In the genomic region with DNA sequence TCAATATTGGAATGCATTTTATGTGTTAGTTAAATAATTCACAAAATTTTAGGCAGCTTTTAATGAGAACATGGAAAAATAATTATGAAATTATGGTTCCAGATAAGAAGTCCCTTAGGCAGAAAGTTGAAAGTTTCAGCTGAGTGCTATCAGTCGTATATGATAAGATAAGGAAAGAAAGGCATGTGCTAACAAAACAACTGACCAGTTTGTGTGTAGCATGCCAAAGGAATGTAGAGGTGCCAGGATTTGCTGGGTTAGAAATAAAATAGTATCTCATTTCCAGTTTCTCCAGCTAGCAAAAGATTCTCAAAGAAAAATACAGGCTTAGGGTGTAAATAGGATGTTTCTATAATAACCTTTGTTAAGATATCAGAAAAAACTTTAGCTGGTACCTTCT, we compare ENCODE assay signal across 35 cellular contexts.
"Had no signal": no experiment of that assay in that cellular context is flagged by ENCODE, and none has a peak within 500 bp of the region (broad histone marks: within the 10 kb centered on the region; RNA-seq: fewer than 3 reads in every experiment).

No MANE protein-coding gene starts in this region.

- H3K36me3 ChIP-seq: ascending aorta, brain microvascular endothelial cell, breast epithelium had no signal

- H3K4me1 ChIP-seq: ascending aorta, breast epithelium had no signal

- H3K27me3 ChIP-seq: ascending aorta, body of pancreas, brain microvascular endothelial cell, breast epithelium had no signal

- H3K9me3 ChIP-seq: ascending aorta, body of pancreas had no signal

- H3K27ac ChIP-seq: ascending aorta, body of pancreas, brain microvascular endothelial cell, breast epithelium, VCaP had no signal

- H3K4me1 Mint-ChIP-seq: activated B cell treated with CpG ODN at 0.5 μM for 24 hours; activated CD4-positive, alpha-beta T cell treated with anti-CD3 and anti-CD28 coated beads, Interleukin-2, amount 10 ng/mL, durations not matched to agents 24 days and 14 days; activated naive CD8-positive, alpha-beta T cell treated with anti-CD3 and anti-CD28 coated beads for 36 hours; activated T-helper 17 cell treated with anti-CD3 and anti-CD28 coated beads, Interleukin-2, amount 50 U/mL, for 72 hours had no signal

- H3K27me3 Mint-ChIP-seq: activated B cell treated with CpG ODN at 0.5 μM for 24 hours; activated CD4-positive, alpha-beta memory T cell treated with anti-CD3 and anti-CD28 coated beads for 36 hours; activated CD4-positive, alpha-beta T cell treated with anti-CD3 and anti-CD28 coated beads, Interleukin-2, amount 10 ng/mL, durations not matched to agents 24 days and 14 days; activated CD8-positive, alpha-beta T cell treated with anti-CD3 and anti-CD28 coated beads for 36 hours; activated naive CD8-positive, alpha-beta T cell treated with anti-CD3 and anti-CD28 coated beads for 36 hours; activated T-helper 17 cell treated with anti-CD3 and anti-CD28 coated beads, Interleukin-2, amount 50 U/mL, for 72 hours had no signal

- H3K4me3 ChIP-seq: ascending aorta, body of pancreas, breast epithelium had no signal

- H3K36me3 Mint-ChIP-seq: activated CD4-positive, alpha-beta memory T cell treated with anti-CD3 and anti-CD28 coated beads for 36 hours; activated naive CD8-positive, alpha-beta T cell treated with anti-CD3 and anti-CD28 coated beads for 36 hours had no signal

- H3K4me3 Mint-ChIP-seq: activated B cell treated with CpG ODN at 0.5 μM for 24 hours; activated CD4-positive, alpha-beta memory T cell treated with anti-CD3 and anti-CD28 coated beads for 36 hours; activated CD4-positive, alpha-beta T cell treated with anti-CD3 and anti-CD28 coated beads, Interleukin-2, amount 10 ng/mL, durations not matched to agents 24 days and 14 days; activated CD8-positive, alpha-beta T cell treated with anti-CD3 and anti-CD28 coated beads for 36 hours; activated naive CD4-positive, alpha-beta T cell treated with anti-CD3 and anti-CD28 coated beads for 36 hours; activated naive CD8-positive, alpha-beta T cell treated with anti-CD3 and anti-CD28 coated beads for 36 hours; activated T-cell treated with anti-CD3 and anti-CD28 coated beads, Interleukin-2, amount 50 U/mL, for 4 hours; activated T-cell treated with anti-CD3 and anti-CD28 coated beads, Interleukin-2, amount 50 U/mL, for 72 hours; activated T-helper 1 cell treated with anti-CD3 and anti-CD28 coated beads, Interleukin-12 subunit alpha, Interleukin-12 subunit beta, Interleukin-2, Interleukin-4 antibody, amounts not matched to agents 30 ng/mL and 10 ng/mL and 1 ng/mL, durations not matched to agents 14 hours and 24 hours and 36 hours; activated T-helper 17 cell treated with anti-CD3 and anti-CD28 coated beads, Interleukin-2, amount 50 U/mL, for 72 hours; T-helper 1 cell treated with Interleukin-12 subunit alpha and Interleukin-12 subunit beta and Interleukin-4 antibody, amounts not matched to agents 30 μg/mL and 1 μg/mL, for 36 hours; T-helper 2 cell treated with Interferon-gamma antibody and Interleukin-4, amounts not matched to agents 5 μg/mL and 100 μg/mL, for 36 hours had no signal

- H3K27ac Mint-ChIP-seq: activated B cell treated with CpG ODN at 0.5 μM for 24 hours; activated CD4-positive, alpha-beta memory T cell treated with anti-CD3 and anti-CD28 coated beads for 36 hours; activated CD4-positive, alpha-beta T cell treated with anti-CD3 and anti-CD28 coated beads, Interleukin-2, amount 10 ng/mL, durations not matched to agents 24 days and 14 days; activated CD8-positive, alpha-beta T cell treated with anti-CD3 and anti-CD28 coated beads for 36 hours; activated naive CD4-positive, alpha-beta T cell treated with anti-CD3 and anti-CD28 coated beads for 36 hours; activated naive CD4-positive, alpha-beta T cell treated with anti-CD3 and anti-CD28 coated beads, Interleukin-2, amount 50 U/mL, for 72 hours; activated naive CD8-positive, alpha-beta T cell treated with anti-CD3 and anti-CD28 coated beads for 36 hours; activated T-cell treated with anti-CD3 and anti-CD28 coated beads, Interleukin-2, amount 50 U/mL, for 72 hours; activated T-helper 1 cell treated with anti-CD3 and anti-CD28 coated beads, Interleukin-12 subunit alpha, Interleukin-12 subunit beta, Interleukin-2, Interleukin-4 antibody, amounts not matched to agents 30 ng/mL and 10 ng/mL and 1 ng/mL, durations not matched to agents 14 hours and 24 hours and 36 hours; activated T-helper 17 cell treated with anti-CD3 and anti-CD28 coated beads, Interleukin-2, amount 50 U/mL, for 72 hours; T-helper 1 cell treated with Interleukin-12 subunit alpha and Interleukin-12 subunit beta and Interleukin-4 antibody, amounts not matched to agents 30 μg/mL and 1 μg/mL, for 36 hours; T-helper 2 cell treated with Interferon-gamma antibody and Interleukin-4, amounts not matched to agents 5 μg/mL and 100 μg/mL, for 36 hours had no signal

- ATAC-seq: activated CD8-positive, alpha-beta T cell treated with anti-CD3 and anti-CD28 coated beads for 36 hours; activated naive CD4-positive, alpha-beta T cell treated with anti-CD3 and anti-CD28 coated beads, Interleukin-2, amount 50 U/mL, for 72 hours; activated T-cell treated with anti-CD3 and anti-CD28 coated beads, Interleukin-2, amount 50 U/mL, for 4 hours; activated T-cell treated with anti-CD3 and anti-CD28 coated beads, Interleukin-2, amount 50 U/mL, for 72 hours; activated T-helper 17 cell treated with anti-CD3 and anti-CD28 coated beads, Interleukin-2, amount 50 U/mL, for 72 hours; body of pancreas had no signal

- DNase-seq: activated B cell treated with CpG ODN at 0.5 μM for 24 hours; activated CD4-positive, alpha-beta memory T cell treated with anti-CD3 and anti-CD28 coated beads for 36 hours; activated CD4-positive, alpha-beta T cell treated with anti-CD3 and anti-CD28 coated beads for 4 hours; activated CD4-positive, alpha-beta T cell treated with anti-CD3 and anti-CD28 coated beads, Interleukin-2, amount 10 ng/mL, durations not matched to agents 24 days and 14 days; activated CD4-positive, alpha-beta T cell treated with anti-CD3 and anti-CD28 coated beads, Interleukin-2, amount 50 U/mL, for 1 hour; activated CD4-positive, alpha-beta T cell treated with anti-CD3 and anti-CD28 coated beads, Interleukin-2, amount 50 U/mL, for 4 hours; activated CD4-positive, CD25-positive, alpha-beta regulatory T cell treated with anti-CD3 and anti-CD28 coated beads, Interleukin-2, amount 50 U/mL, for 72 hours; activated CD8-positive, alpha-beta memory T cell treated with anti-CD3 and anti-CD28 coated beads, Interleukin-2, amount 50 U/mL, for 4 hours; activated CD8-positive, alpha-beta T cell treated with anti-CD3 and anti-CD28 coated beads for 36 hours; activated effector memory CD4-positive, alpha-beta T cell treated with anti-CD3 and anti-CD28 coated beads, Interleukin-2, amount 50 U/mL, for 16 hours; activated gamma-delta T cell treated with Interleukin-2 at 50 U/mL for 16 hours; activated naive CD4-positive, alpha-beta T cell; activated naive CD4-positive, alpha-beta T cell treated with anti-CD3 and anti-CD28 coated beads for 36 hours; activated naive CD4-positive, alpha-beta T cell treated with anti-CD3 and anti-CD28 coated beads, Interleukin-2, amount 50 U/mL, for 16 hours; activated naive CD8-positive, alpha-beta T cell treated with anti-CD3 and anti-CD28 coated beads for 36 hours; activated T-cell treated with anti-CD3 and anti-CD28 coated beads for 4 hours; activated T-cell treated with anti-CD3 and anti-CD28 coated beads, Interleukin-2, amount 50 U/mL, for 1 hour; activated T-cell treated with anti-CD3 and anti-CD28 coated beads, Interleukin-2, amount 50 U/mL, for 4 hours; activated T-cell treated with anti-CD3 and anti-CD28 coated beads, Interleukin-2, amount 50 U/mL, for 72 hours; amygdala; anterior cingulate cortex; brain microvascular endothelial cell; central memory CD4-positive, alpha-beta T cell; T-helper 1 cell; T-helper 2 cell; T-helper 9 cell had no signal
